In the genomic region with DNA sequence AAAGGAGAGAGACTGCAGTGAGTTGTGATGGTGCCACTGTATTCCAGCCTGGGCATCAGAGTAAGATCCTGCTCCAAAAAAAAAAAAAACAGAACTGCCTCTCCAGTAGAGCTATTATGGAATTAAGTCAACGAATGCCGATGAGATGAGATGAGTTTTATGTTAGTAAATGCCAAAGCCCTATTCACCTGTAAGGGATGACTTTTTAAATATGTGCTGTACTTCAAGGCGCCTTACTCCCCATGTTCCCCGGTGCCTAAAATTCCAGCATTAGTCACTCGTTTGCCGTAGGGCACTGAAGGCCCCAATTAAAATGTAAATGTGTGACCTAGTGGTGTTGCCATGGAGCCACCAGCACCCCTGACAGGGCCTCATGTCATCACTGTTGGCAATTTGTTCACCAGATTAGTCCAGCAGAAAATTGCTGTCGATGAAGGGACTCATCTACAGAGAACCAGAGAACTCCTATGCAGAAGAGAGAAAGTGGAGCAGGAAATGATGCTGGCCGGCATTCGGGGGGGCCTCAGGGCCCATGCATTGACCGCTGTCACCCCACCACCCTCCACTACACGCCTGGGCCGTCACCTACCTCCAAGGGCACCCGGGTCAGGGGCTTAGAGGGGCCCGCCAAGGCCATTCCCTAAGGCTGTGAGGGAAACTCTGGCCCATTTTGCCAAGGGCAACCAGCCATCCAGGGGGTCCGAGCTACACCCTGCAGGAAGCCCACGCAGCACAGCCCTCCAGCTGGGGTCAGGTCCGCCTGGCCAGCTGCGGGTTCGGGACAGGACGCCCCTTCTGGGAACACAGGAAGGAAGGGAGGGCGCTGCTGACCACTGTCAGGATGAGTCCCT, we compare ENCODE assay signal across 1 cellular context.
A peak's percentile ranks its signal among the peaks of the same experiment; 100 is the strongest.
TF ChIP-seq lines count a peak whose summit lies in the region.

No MANE protein-coding gene starts in this region.

TF ChIP-seq in K562, 482 proteins besides CTCF, POLR2A, EP300 and RAD21:
- no peak for TF ChIP-seq ZFP30 (CRISPR knock-in tag; IDR thresholded peaks at IDR 0.05; ENCODE audit: borderline replicate concordance)
- peak; percentile 32; the same call in 1 of the 2 replicates for TF ChIP-seq RFX1 (IDR thresholded peaks at IDR 0.05)
- TF ChIP-seq CEBPB (tag; IDR thresholded peaks at IDR 0.05), result no peak
- TF ChIP-seq, protein P1, sequence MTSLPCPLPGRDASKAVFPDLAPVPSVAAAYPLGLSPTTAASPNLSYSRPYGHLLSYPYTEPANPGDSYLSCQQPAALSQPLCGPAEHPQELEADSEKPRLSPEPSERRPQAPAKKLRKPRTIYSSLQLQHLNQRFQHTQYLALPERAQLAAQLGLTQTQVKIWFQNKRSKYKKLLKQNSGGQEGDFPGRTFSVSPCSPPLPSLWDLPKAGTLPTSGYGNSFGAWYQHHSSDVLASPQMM (CRISPR knock-in tag; IDR thresholded peaks at IDR 0.05), result no peak
